ENCODE assay signal across 25 cellular contexts in the genomic region with DNA sequence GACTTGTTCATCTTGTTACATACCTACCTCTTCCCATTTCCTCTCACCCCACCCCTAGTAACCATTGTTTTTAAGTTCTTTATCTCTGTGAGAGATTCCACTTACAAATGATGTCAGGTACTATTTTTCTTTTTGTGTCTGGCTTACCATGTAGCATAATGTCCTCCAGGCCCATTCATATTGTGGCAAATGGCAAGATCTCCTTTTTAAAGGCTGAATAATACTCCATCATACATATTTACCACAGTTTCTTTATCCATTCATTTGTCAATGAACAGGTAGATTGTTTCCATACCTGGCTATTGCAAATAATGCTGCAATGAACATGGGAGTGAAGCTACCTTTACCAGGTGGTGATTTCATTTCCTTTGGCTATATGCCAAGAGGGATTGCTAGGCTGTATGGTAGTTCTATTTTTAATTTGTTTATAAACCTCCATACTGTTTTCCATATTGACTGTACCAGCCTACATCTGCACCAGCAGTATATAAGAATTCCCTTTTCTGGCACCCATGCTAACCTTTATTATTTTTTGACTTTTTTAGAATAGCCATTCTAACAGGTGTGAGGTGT. TPM values are rescaled to one million over a fixed set of nuclear protein-coding genes. Genes with fewer than 3 reads are reported as not detected.
DNase-seq lines count a peak whose midpoint lies in the region; ATAC-seq and TF ChIP-seq lines count a peak whose summit lies in the region.
"Had no signal": no experiment of that assay in that cellular context is flagged by ENCODE, and none has a peak within 500 bp of the region (broad histone marks: within the 10 kb centered on the region; RNA-seq: fewer than 3 reads in every experiment).

No MANE protein-coding gene starts in this region.

- TF ChIP-seq POLR2A in transverse colon (IDR thresholded peaks at IDR 0.05): no peak

- H3K4me1 ChIP-seq in transverse colon: peaks cover 0 to 17% (median 0%) of the 10 kb centered on the region in 4 donors
- H3K4me1 ChIP-seq: tibial artery had no signal

- H3K9me3 ChIP-seq in transverse colon: no peaks in the 10 kb centered on the region
- H3K9me3 ChIP-seq: tibial artery had no signal

- no peak for ATAC-seq in HG02852 (IDR thresholded peaks at IDR 0.05; ENCODE audit: unreplicated experiment)
- ATAC-seq: CD8-positive, alpha-beta T cell; stimulated activated naive CD8-positive, alpha-beta T cell treated with anti-CD3 and anti-CD28 coated beads, Interleukin-15, amount 100 ng/mL, for 72 hours had no signal

- H3K27me3 ChIP-seq in transverse colon: no peaks in the 10 kb centered on the region
- H3K27me3 ChIP-seq: tibial artery had no signal

- no peak for TF ChIP-seq CTCF in transverse colon (IDR thresholded peaks at IDR 0.05)

- in situ Hi-C loops in transverse colon (cut with MboI; ENCODE audit: low pct_ligation_motif_present in 1 of 4, low pct_unique_long_range_greater_than_20kb in 1 of 4, low sequenced_read_pairs in 3 of 4): no loop called here

- no peak overlapping the region for H3K4me3 ChIP-seq in transverse colon
- H3K4me3 ChIP-seq: SK-N-MC, tibial artery had no signal

- peaks cover 0 to 12% (median 5%) of the 10 kb centered on the region in 4 donors for H3K36me3 ChIP-seq in transverse colon

- H3K27ac ChIP-seq in epithelial cell of prostate (peak overlapping the region; percentile 66), transverse colon (no peak overlapping the region)
- H3K27ac ChIP-seq: 22Rv1, SK-N-MC, tibial artery, VCaP had no signal

- TF ChIP-seq EP300 in transverse colon (IDR thresholded peaks at IDR 0.05; ENCODE audit: low read depth): no peak

- intact Hi-C loops in transverse colon (cut with DNase I; ENCODE audit: low total_unique reads): no loop called here

- peak in 2 of 3 experiments; percentile 20 to 49 for DNase-seq in NCI-H1417 (lab: John Stamatoyannopoulos, UW)
- DNase-seq in NCI-H1417 treated with DMSO at 0.1 percent for 48 hours (lab: John Stamatoyannopoulos, UW): no peak
- DNase-seq in DMS53 treated with DMSO at 0.1 percent for 48 hours (lab: John Stamatoyannopoulos, UW; ENCODE audit: unreplicated experiment): peak; percentile 7
- DNase-seq in NCI-H69 (lab: John Stamatoyannopoulos, UW): peak; percentile 69
- no peak for DNase-seq in epithelial cell of prostate (ENCODE audit: low read depth, low spot score)
- DNase-seq in transverse colon: no peak
- DNase-seq in central memory CD4-positive, alpha-beta T cell: no peak
- DNase-seq: activated CD4-positive, alpha-beta T cell treated with anti-CD3 and anti-CD28 coated beads, Interleukin-2, amount 10 ng/mL, durations not matched to agents 24 days and 14 days; activated CD8-positive, alpha-beta memory T cell treated with anti-CD3 and anti-CD28 coated beads, Interleukin-2, amount 50 U/mL, for 4 hours; activated effector memory CD4-positive, alpha-beta T cell treated with anti-CD3 and anti-CD28 coated beads, Interleukin-2, amount 50 U/mL, for 16 hours; CD8-positive, alpha-beta T cell; DMS79 treated with DMSO at 0.1 percent for 48 hours; HCEC 1CT; Kasumi-1; kidney; mesenchymal stem cell; naive B cell; NCI-H1048; stimulated activated CD4-positive, alpha-beta T cell treated with anti-CD3 and anti-CD28 coated beads, Interleukin-4, amount 100 ng/mL, for 4 hours; stimulated activated naive CD8-positive, alpha-beta T cell treated with anti-CD3 and anti-CD28 coated beads, Interleukin-15, amount 100 ng/mL, for 72 hours; tibial artery had no signal

RNA-seq across cellular contexts. Expression of a gene that starts 53.9 kb away (rescaled TPM):
- 10 to 100 TPM; 16.2 to 60.2 (median 42.7) TPM for total RNA-seq in transverse colon

Comparison
In these comparisons a context has a peak if more than half of its experiments do, and no peak if none do; other contexts are left out.
1. DNase-seq: peak in NCI-H1417 (2 of 3), DMS53 treated with DMSO at 0.1 percent for 48 hours (single experiment) and NCI-H69 (single experiment); none in NCI-H1417 treated with DMSO at 0.1 percent for 48 hours (single experiment), epithelial cell of prostate (single experiment), transverse colon (single experiment) and central memory CD4-positive, alpha-beta T cell (single experiment).